Comparison of ENCODE assay signal across 2 cellular contexts in genomic region chr11:121577106-121577505, GRCh38.
TF ChIP-seq lines count a peak whose summit lies in the region.

No MANE protein-coding gene starts in this region.

TF ChIP-seq in liver, 16 proteins besides CTCF, POLR2A, EP300 and RAD21 (continued from another document):
- TF ChIP-seq REST (IDR thresholded peaks at IDR 0.05) (no peak), SP1 (IDR thresholded peaks at IDR 0.05) (no peak), TAF1 (conservative IDR thresholded peaks at IDR 0.05) (no peak)

TF ChIP-seq in HepG2, 621 proteins besides CTCF, POLR2A, EP300 and RAD21 (continued from another document):
- TF ChIP-seq RBM39 (IDR thresholded peaks at IDR 0.05; ENCODE audit: low read depth, low read length, poor library complexity, severe bottlenecking) (no peak), HNF4G (IDR thresholded peaks at IDR 0.05; ENCODE audit: borderline replicate concordance, low read depth, low read length) (no peak), HNF4G (CRISPR knock-in tag; IDR thresholded peaks at IDR 0.05; ENCODE audit: borderline replicate concordance, low read depth) (no peak), THRA (CRISPR knock-in tag; IDR thresholded peaks at IDR 0.05; ENCODE audit: borderline replicate concordance) (no peak), ZFP91 (CRISPR knock-in tag; IDR thresholded peaks at IDR 0.05; ENCODE audit: borderline replicate concordance) (no peak), PREB (CRISPR knock-in tag; IDR thresholded peaks at IDR 0.05) (no peak), ZNF597 (CRISPR knock-in tag; IDR thresholded peaks at IDR 0.05) (no peak), TBP (CRISPR knock-in tag; IDR thresholded peaks at IDR 0.05) (no peak), ZNF34 (CRISPR knock-in tag; IDR thresholded peaks at IDR 0.05; ENCODE audit: borderline replicate concordance) (no peak), ZNF264 (CRISPR knock-in tag; IDR thresholded peaks at IDR 0.05) (no peak)
